ENCODE assay signal across 8 cellular contexts in the genomic region with DNA sequence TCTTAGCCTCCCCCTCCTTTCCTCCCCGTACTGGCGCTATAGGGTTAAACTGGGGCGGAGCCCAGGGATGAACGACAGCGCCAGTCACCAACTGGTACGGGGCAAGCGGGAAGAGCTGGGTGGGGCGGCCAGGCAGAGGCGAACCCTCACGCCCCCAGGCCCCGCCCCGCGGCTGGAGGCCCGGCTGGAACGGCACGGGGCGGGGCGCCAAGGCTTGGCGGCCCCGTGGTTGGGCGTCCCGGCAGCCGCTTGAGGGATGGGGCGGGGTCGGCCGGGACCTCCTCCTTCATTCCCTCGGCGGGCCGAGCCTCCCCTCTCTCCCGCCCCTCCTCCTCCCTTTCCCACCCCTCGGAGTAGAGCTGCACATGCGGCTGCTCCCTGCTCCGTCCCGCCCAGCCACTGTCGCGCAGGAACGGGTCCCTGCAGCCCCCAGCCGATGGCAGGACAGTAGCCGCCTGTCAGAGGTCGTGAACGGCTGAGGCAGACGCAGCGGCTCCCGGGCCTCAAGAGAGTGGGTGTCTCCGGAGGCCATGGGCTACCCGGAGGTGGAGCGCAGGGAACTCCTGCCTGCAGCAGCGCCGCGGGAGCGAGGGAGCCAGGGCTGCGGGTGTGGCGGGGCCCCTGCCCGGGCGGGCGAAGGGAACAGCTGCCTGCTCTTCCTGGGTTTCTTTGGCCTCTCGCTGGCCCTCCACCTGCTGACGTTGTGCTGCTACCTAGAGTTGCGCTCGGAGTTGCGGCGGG. TPM values are rescaled to one million over a fixed set of nuclear protein-coding genes. Genes with fewer than 3 reads are reported as not detected.
DNase-seq lines count a peak whose midpoint lies in the region; ATAC-seq and TF ChIP-seq lines count a peak whose summit lies in the region.

A gene (plus strand): TSS at position 335 of the 741 bp plus-strand sequence.

- H3K27ac ChIP-seq in CD8-positive, alpha-beta T cell (ENCODE audit: low read depth, low read length), result no peak within 1 kb of the TSS
- H3K27ac ChIP-seq in skin epidermis, result peak within 1 kb of the TSS in 2 of 21 experiments; percentile 1 to 14

- no peaks in the 10 kb centered on the region for H3K4me1 ChIP-seq in CD8-positive, alpha-beta T cell (ENCODE audit: insufficient read depth, low read length)

- peak; percentile 12 to 58 (median 49) for DNase-seq in CD8-positive, alpha-beta T cell
- peak; percentile 17 for DNase-seq in NCI-H146 treated with DMSO at 0.1 percent for 48 hours (lab: John Stamatoyannopoulos, UW; ENCODE audit: unreplicated experiment)
- DNase-seq in activated CD4-positive, alpha-beta T cell treated with anti-CD3 and anti-CD28 coated beads for 1 hour, result peak; percentile 43
- peak; percentile 58 for DNase-seq in cerebellar cortex (ENCODE audit: low spot score)
- DNase-seq in iris pigment epithelial cell (ENCODE audit: low read depth), result peak; percentile 66
- no peak for DNase-seq in RKO (ENCODE audit: low spot score)

- peak; percentile 88 for ATAC-seq in CD8-positive, alpha-beta T cell
- peak; percentile 60 for ATAC-seq in GM21717 (IDR thresholded peaks at IDR 0.05; ENCODE audit: unreplicated experiment)

- H3K27me3 Mint-ChIP-seq in CD8-positive, alpha-beta T cell (ENCODE audit: low read depth), result peaks cover 23% of the 10 kb centered on the region

- no peak within 1 kb of the TSS for H3K27ac Mint-ChIP-seq in CD8-positive, alpha-beta T cell

- peaks cover 3% of the 10 kb centered on the region for H3K4me1 Mint-ChIP-seq in CD8-positive, alpha-beta T cell (ENCODE audit: low read depth)

- no peak for TF ChIP-seq CTCF in CD8-positive, alpha-beta T cell (IDR thresholded peaks at IDR 0.05)

- intact Hi-C loops in CD8-positive, alpha-beta T cell (cut with DNase I, micrococcal nuclease), result no loop called here

- no peaks in the 10 kb centered on the region for H3K36me3 ChIP-seq in CD8-positive, alpha-beta T cell (ENCODE audit: insufficient read depth, low read length)

- H3K9me3 ChIP-seq in CD8-positive, alpha-beta T cell (ENCODE audit: low read length), result no peaks in the 10 kb centered on the region

- H3K36me3 Mint-ChIP-seq in CD8-positive, alpha-beta T cell, result no peaks in the 10 kb centered on the region

- no peaks in the 10 kb centered on the region for H3K9me3 Mint-ChIP-seq in CD8-positive, alpha-beta T cell

- no peaks in the 10 kb centered on the region for H3K27me3 ChIP-seq in CD8-positive, alpha-beta T cell (ENCODE audit: insufficient read depth, low read length)

- peak within 1 kb of the TSS; percentile 35 for H3K4me3 ChIP-seq in CD8-positive, alpha-beta T cell (ENCODE audit: low read depth, low read length)
- peak within 1 kb of the TSS; percentile 37 to 57 (median 46) for H3K4me3 ChIP-seq in skin epidermis

- POLR2A ChIA-PET in CD8-positive, alpha-beta T cell (lab: Charles Lee), result no interaction called here

- CTCF ChIA-PET in CD8-positive, alpha-beta T cell (lab: Charles Lee), result no interaction called here

- peak within 1 kb of the TSS; percentile 79 for H3K4me3 Mint-ChIP-seq in CD8-positive, alpha-beta T cell

RNA-seq across cellular contexts. Expression of the gene that starts here (rescaled TPM):
- 1 to 10 TPM; 1.4 to 2.4 TPM for total RNA-seq in CD8-positive, alpha-beta T cell
